In the genomic region with DNA sequence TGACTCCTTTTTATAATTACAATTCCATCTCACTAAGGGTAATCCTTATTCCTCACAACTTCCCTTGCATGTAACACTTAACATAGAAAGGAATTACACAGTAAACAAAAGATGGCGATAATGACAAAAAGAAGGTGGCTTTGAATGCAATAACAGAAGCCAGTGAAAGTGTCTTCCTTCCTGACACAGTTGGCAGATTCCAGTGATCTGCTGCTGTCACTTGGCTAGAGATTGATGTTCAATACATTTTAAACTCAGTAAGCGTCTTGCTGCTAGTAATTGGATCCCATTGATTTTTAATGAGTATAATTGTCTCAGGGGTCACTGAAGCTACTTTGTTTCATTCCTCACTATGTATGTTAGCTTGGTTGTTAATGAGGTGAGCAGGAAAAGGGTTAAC, we compare ENCODE assay signal across 26 cellular contexts.
"Had no signal": no experiment of that assay in that cellular context is flagged by ENCODE, and none has a peak within 500 bp of the region (broad histone marks: within the 10 kb centered on the region; RNA-seq: fewer than 3 reads in every experiment).

No MANE protein-coding gene starts in this region.

- H3K27ac ChIP-seq: ascending aorta, breast epithelium, cardiac muscle cell, coronary artery, dorsolateral prefrontal cortex had no signal

- H3K4me3 ChIP-seq: ascending aorta, breast epithelium, cardiac muscle cell, coronary artery, dorsolateral prefrontal cortex had no signal

- H3K9me3 ChIP-seq: ascending aorta, breast epithelium had no signal

- H3K36me3 ChIP-seq: ascending aorta, breast epithelium, cardiac muscle cell had no signal

- DNase-seq: activated CD4-positive, alpha-beta memory T cell treated with anti-CD3 and anti-CD28 coated beads for 36 hours; activated CD4-positive, alpha-beta T cell treated with anti-CD3 and anti-CD28 coated beads for 36 hours; activated CD4-positive, alpha-beta T cell treated with anti-CD3 and anti-CD28 coated beads, Interleukin-2, amount 10 ng/mL, durations not matched to agents 24 days and 14 days; activated CD4-positive, CD25-positive, alpha-beta regulatory T cell; activated CD4-positive, CD25-positive, alpha-beta regulatory T cell treated with anti-CD3 and anti-CD28 coated beads, Interleukin-2, amount 50 U/mL, for 72 hours; activated CD8-positive, alpha-beta memory T cell treated with anti-CD3 and anti-CD28 coated beads, Interleukin-2, amount 10 ng/mL, durations not matched to agents 7 days and 5 days; activated CD8-positive, alpha-beta memory T cell treated with anti-CD3 and anti-CD28 coated beads, Interleukin-2, amount 50 U/mL, for 4 hours; activated CD8-positive, alpha-beta T cell treated with anti-CD3 and anti-CD28 coated beads, Interleukin-2, amount 10 ng/mL, durations not matched to agents 7 days and 5 days; activated effector memory CD4-positive, alpha-beta T cell treated with anti-CD3 and anti-CD28 coated beads, Interleukin-2, amount 50 U/mL, for 16 hours; activated naive CD4-positive, alpha-beta T cell; activated naive CD4-positive, alpha-beta T cell treated with anti-CD3 and anti-CD28 coated beads, Interleukin-2, amount 10 ng/mL, durations not matched to agents 7 days and 5 days; activated naive CD8-positive, alpha-beta T cell treated with anti-CD3 and anti-CD28 coated beads, Interleukin-2, amount 10 ng/mL, durations not matched to agents 7 days and 5 days; activated T-cell treated with anti-CD3 and anti-CD28 coated beads, Interleukin-2, amount 50 U/mL, for 1 hour; activated T-cell treated with anti-CD3 and anti-CD28 coated beads, Interleukin-2, amount 50 U/mL, for 48 hours; central memory CD4-positive, alpha-beta T cell; cerebellar nuclear complex; dorsolateral prefrontal cortex; effector memory CD4-positive, alpha-beta T cell; endodermal cell; foreskin fibroblast; head of caudate nucleus; T-helper 2 cell had no signal

- H3K27me3 ChIP-seq: ascending aorta, breast epithelium, cardiac muscle cell had no signal
